ENCODE assay signal across 10 cellular contexts in the genomic region with DNA sequence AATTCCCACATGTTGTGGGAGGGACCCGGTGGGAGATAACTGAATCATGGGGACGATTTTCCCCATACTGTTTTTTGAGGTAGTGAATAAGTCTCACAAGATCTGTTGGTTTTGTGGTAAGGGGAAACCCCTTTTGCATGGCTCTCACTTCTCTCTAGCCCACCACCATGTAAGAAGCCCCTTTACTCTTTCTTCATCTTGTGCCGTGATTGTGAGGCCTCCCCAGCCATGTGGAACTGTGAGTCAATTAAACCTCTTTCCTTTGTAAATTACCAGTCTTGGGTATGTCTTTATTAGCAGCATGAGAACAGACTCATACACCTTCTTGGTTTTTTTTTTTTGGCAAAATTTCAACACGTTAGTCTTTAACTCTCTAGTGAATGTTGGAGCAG. TPM values are rescaled to one million over a fixed set of nuclear protein-coding genes. Genes with fewer than 3 reads are reported as not detected.
DNase-seq lines count a peak whose midpoint lies in the region; ATAC-seq and TF ChIP-seq lines count a peak whose summit lies in the region.
"Had no signal": no experiment of that assay in that cellular context is flagged by ENCODE, and none has a peak within 500 bp of the region (broad histone marks: within the 10 kb centered on the region; RNA-seq: fewer than 3 reads in every experiment).

No MANE protein-coding gene starts in this region.

- H3K9me3 Mint-ChIP-seq in H9 (peaks cover 29 to 33% of the 10 kb centered on the region in 2 experiments), osteocyte (ENCODE audit: unreplicated experiment) (peaks cover 17% of the 10 kb centered on the region)

- no peak overlapping the region for H3K18ac ChIP-seq in H9 (ENCODE audit: insufficient read length, low read depth, low read length)

- H3K4me3 Mint-ChIP-seq in H9 (no peak overlapping the region), osteocyte (ENCODE audit: unreplicated experiment) (no peak overlapping the region)

- H3K27ac ChIP-seq in H9 (ENCODE audit: insufficient read length, low read depth, low read length) = no peak overlapping the region

- no peak overlapping the region for H4K91ac ChIP-seq in H9 (ENCODE audit: insufficient read length, low read depth, low read length)

- H2BK20ac ChIP-seq in H9 (ENCODE audit: low read depth, low read length, poor library complexity, severe bottlenecking) = no peak overlapping the region

- H3K36me3 Mint-ChIP-seq in H9 (ENCODE audit: insufficient read depth in 1 of 3, low read depth in 3 of 3) (peaks cover 32 to 44% (median 36%) of the 10 kb centered on the region in 3 experiments), osteocyte (ENCODE audit: unreplicated experiment) (peaks cover 15% of the 10 kb centered on the region)

- H3K27ac Mint-ChIP-seq in H9 = peak overlapping the region in 2 of 3 experiments; percentile 20 to 51; a peak in 3 of 7 replicates
- peak overlapping the region; percentile 43 for H3K27ac Mint-ChIP-seq in osteocyte (ENCODE audit: unreplicated experiment)

- peaks cover 29% of the 10 kb centered on the region for H3K79me2 ChIP-seq in H9 (ENCODE audit: insufficient read depth, low read length)

- H3K14ac ChIP-seq in H9 (ENCODE audit: insufficient read depth, low read length) = no peak overlapping the region

- H4K8ac ChIP-seq in H9 (replicated peaks; ENCODE audit: insufficient read length, low read depth, low read length) = no peak overlapping the region

- DNase-seq in H9 (no peak), osteocyte (ENCODE audit: extremely low spot score, unreplicated experiment) (no peak), AG08396 (ENCODE audit: low spot score) (no peak), mucosa of gallbladder (ENCODE audit: low spot score) (no peak), NCI-H2029 treated with DMSO at 0.1 percent for 48 hours (lab: John Stamatoyannopoulos, UW) (no peak)
- DNase-seq: activated CD4-positive, alpha-beta T cell treated with anti-CD3 and anti-CD28 coated beads, Interleukin-2, amount 50 U/mL, for 4 hours; NCI-H2227 treated with DMSO at 0.1 percent for 48 hours had no signal

- H4K20me1 ChIP-seq in H9 (ENCODE audit: control insufficient read depth, insufficient read depth, insufficient read length) = no peaks in the 10 kb centered on the region

- H3K27me3 Mint-ChIP-seq in H9 (ENCODE audit: low read depth) = no peaks in the 10 kb centered on the region
- no peaks in the 10 kb centered on the region for H3K27me3 Mint-ChIP-seq in osteocyte (ENCODE audit: unreplicated experiment)

- H3K4me1 Mint-ChIP-seq in H9 = peaks cover 15 to 16% of the 10 kb centered on the region in 2 experiments
- H3K4me1 Mint-ChIP-seq in osteocyte (ENCODE audit: unreplicated experiment) = peaks cover 41% of the 10 kb centered on the region

- no CpG with 5 or more reads among the region's 4 CpGs for WGBS in H9 (ENCODE audit: extremely low coverage, insufficient read length, low lambda C conversion rate)

- no peaks in the 10 kb centered on the region for H3K27me3 ChIP-seq in H9 (ENCODE audit: insufficient read depth, low read length)

- ATAC-seq in GM18868 (IDR thresholded peaks at IDR 0.05; ENCODE audit: unreplicated experiment) (peak; percentile 68), HG03571 (IDR thresholded peaks at IDR 0.05; ENCODE audit: unreplicated experiment) (peak; percentile 44), HG03025 (IDR thresholded peaks at IDR 0.05; ENCODE audit: low FRiP score, unreplicated experiment) (no peak)

- H2BK12ac ChIP-seq in H9 (ENCODE audit: insufficient read length, low read depth, low read length) = no peak overlapping the region

- H3K4me2 ChIP-seq in H9 (ENCODE audit: insufficient read depth, insufficient read length, low read length) = no peak overlapping the region

- no peak overlapping the region for H2AFZ ChIP-seq in H9 (ENCODE audit: low read length)

- no peak overlapping the region for H2BK15ac ChIP-seq in H9 (ENCODE audit: low read depth, low read length)

- H3K9me3 ChIP-seq in H9 (ENCODE audit: control insufficient read depth, low read depth, low read length) = no peaks in the 10 kb centered on the region

- no peak overlapping the region for H3K56ac ChIP-seq in H9 (ENCODE audit: insufficient read length, low read depth, low read length)

- H4K5ac ChIP-seq in H9 (ENCODE audit: insufficient read length, low read depth, low read length) = no peak overlapping the region

- peaks cover 7% of the 10 kb centered on the region for H3K79me1 ChIP-seq in H9 (ENCODE audit: insufficient read depth, low read depth, low read length, poor library complexity, severe bottlenecking)

- H2BK5ac ChIP-seq in H9 (ENCODE audit: insufficient read length, low read length) = no peak overlapping the region

- no peak overlapping the region for H3T11ph ChIP-seq in H9 (ENCODE audit: low read length)

- no peak overlapping the region for H3K4ac ChIP-seq in H9 (ENCODE audit: low read depth, low read length)

- H3K23ac ChIP-seq in H9 (ENCODE audit: insufficient read length, low read depth, low read length) = no peak overlapping the region

- TF ChIP-seq CTCF in H9 (conservative IDR thresholded peaks at IDR 0.05) (no peak), osteocyte (IDR thresholded peaks at IDR 0.05) (no peak)

- no peaks in the 10 kb centered on the region for H3K4me1 ChIP-seq in H9 (ENCODE audit: insufficient read depth, low read length)

- H2AK5ac ChIP-seq in H9 (ENCODE audit: insufficient read length, low read length) = no peak overlapping the region

- no peak overlapping the region for H3K9ac ChIP-seq in H9 (ENCODE audit: extremely low read depth, insufficient read length, low read length)

- no peaks in the 10 kb centered on the region for H3K23me2 ChIP-seq in H9 (ENCODE audit: insufficient read length, low read depth, low read length, poor library complexity, severe bottlenecking)

- H2BK120ac ChIP-seq in H9 (ENCODE audit: low read depth, low read length, poor library complexity, severe bottlenecking) = no peak overlapping the region

RNA-seq across cellular contexts. Expression of a gene that starts 18.1 kb away (rescaled TPM):
- total RNA-seq in H9 (2021) = 29.0 and 30.6 TPM in 2 replicates
- total RNA-seq in osteocyte = 85.6 and 86.0 TPM in 2 replicates
- 52.3 TPM for total RNA-seq in mucosa of gallbladder

RNA-seq across cellular contexts. Expression of a gene that starts 47.3 kb away (rescaled TPM):
- total RNA-seq in H9 (2021) (11.6 and 11.7 TPM in 2 replicates), osteocyte (42.1 and 45.9 TPM in 2 replicates), mucosa of gallbladder (30.9 TPM)
